In the genomic region with DNA sequence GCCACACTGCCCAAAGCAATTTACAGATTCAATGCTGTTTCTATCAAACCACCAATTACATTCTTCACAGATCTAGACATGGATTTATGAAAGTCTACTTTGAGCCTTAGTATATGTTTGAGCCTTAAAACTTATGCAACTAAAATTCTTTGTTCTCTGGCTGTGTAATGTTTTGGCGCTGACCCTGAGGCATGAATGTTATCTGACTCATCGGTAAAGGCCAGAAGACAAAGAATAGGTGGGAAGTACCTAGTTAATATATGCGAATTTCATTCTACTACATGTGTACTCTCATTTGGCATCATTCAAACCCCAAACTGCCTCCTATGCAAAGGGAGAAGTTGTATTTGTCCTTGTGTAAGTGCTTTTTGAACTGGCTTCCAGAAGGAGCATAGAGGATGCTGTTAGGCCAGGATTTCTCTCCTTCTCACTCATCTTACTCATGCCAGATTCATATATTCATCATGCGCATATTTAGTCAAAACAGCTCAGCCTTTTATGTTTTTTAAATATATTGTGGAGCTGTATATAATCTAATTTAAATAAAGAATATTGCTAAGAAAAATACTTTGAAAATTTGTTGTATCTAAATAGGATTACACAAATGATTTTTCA, we compare ENCODE assay signal across 12 cellular contexts.
DNase-seq lines count a peak whose midpoint lies in the region.
"Had no signal": no experiment of that assay in that cellular context is flagged by ENCODE, and none has a peak within 500 bp of the region (broad histone marks: within the 10 kb centered on the region; RNA-seq: fewer than 3 reads in every experiment).

No MANE protein-coding gene starts in this region.

- peaks cover 40% of the 10 kb centered on the region for H3K9me3 Mint-ChIP-seq in activated T-helper 1 cell treated with anti-CD3 and anti-CD28 coated beads, Interleukin-12 subunit alpha, Interleukin-12 subunit beta, Interleukin-2, Interleukin-4 antibody, amounts not matched to agents 30 ng/mL and 10 ng/mL and 1 ng/mL, durations not matched to agents 14 hours and 24 hours and 36 hours

- peak overlapping the region; percentile 60 for H3K27ac ChIP-seq in epithelial cell of prostate

- intact Hi-C loops in activated T-helper 1 cell treated with anti-CD3 and anti-CD28 coated beads, Interleukin-12 subunit alpha, Interleukin-12 subunit beta, Interleukin-2, Interleukin-4 antibody, amounts not matched to agents 30 ng/mL and 10 ng/mL and 1 ng/mL, durations not matched to agents 14 hours and 24 hours and 36 hours (cut with micrococcal nuclease), result no loop called here

- no peak overlapping the region for H3K4me3 Mint-ChIP-seq in activated T-helper 1 cell treated with anti-CD3 and anti-CD28 coated beads, Interleukin-12 subunit alpha, Interleukin-12 subunit beta, Interleukin-2, Interleukin-4 antibody, amounts not matched to agents 30 ng/mL and 10 ng/mL and 1 ng/mL, durations not matched to agents 14 hours and 24 hours and 36 hours
- H3K4me3 Mint-ChIP-seq: neural crest cell had no signal

- peaks cover 22% of the 10 kb centered on the region for H3K36me3 Mint-ChIP-seq in activated T-helper 1 cell treated with anti-CD3 and anti-CD28 coated beads, Interleukin-12 subunit alpha, Interleukin-12 subunit beta, Interleukin-2, Interleukin-4 antibody, amounts not matched to agents 30 ng/mL and 10 ng/mL and 1 ng/mL, durations not matched to agents 14 hours and 24 hours and 36 hours (ENCODE audit: low read depth)

- peak; percentile 23 for DNase-seq in stimulated activated CD4-positive, alpha-beta T cell treated with anti-CD3 and anti-CD28 coated beads, Interleukin-15, amount 100 ng/mL, for 24 hours
- DNase-seq in stimulated activated CD4-positive, alpha-beta T cell treated with anti-CD3 and anti-CD28 coated beads, Interleukin-2, amount 100 ng/mL, for 48 hours, result no peak
- peak; percentile 36 for DNase-seq in HT-29 (ENCODE audit: low spot score)
- peak; percentile 70 for DNase-seq in epithelial cell of prostate (ENCODE audit: low read depth, low spot score)
- no peak for DNase-seq in stimulated activated naive CD4-positive, alpha-beta T cell treated with Interleukin-2 at 50 U/mL for 16 hours (lab: John Stamatoyannopoulos, UW)
- DNase-seq in NCI-H2081 treated with DMSO at 0.1 percent for 48 hours (lab: John Stamatoyannopoulos, UW), result no peak
- no peak for DNase-seq in germinal center (ENCODE audit: low spot score)
- DNase-seq in activated T-helper 1 cell treated with anti-CD3 and anti-CD28 coated beads, Interleukin-12 subunit alpha, Interleukin-12 subunit beta, Interleukin-2, Interleukin-4 antibody, amounts not matched to agents 30 ng/mL and 10 ng/mL and 1 ng/mL, durations not matched to agents 14 hours and 24 hours and 36 hours (ENCODE audit: low spot score), result no peak
- DNase-seq: amniotic stem cell, hypothalamus, NCI-H2029 treated with DMSO at 0.1 percent for 48 hours had no signal

- no peak overlapping the region for H3K27ac Mint-ChIP-seq in activated T-helper 1 cell treated with anti-CD3 and anti-CD28 coated beads, Interleukin-12 subunit alpha, Interleukin-12 subunit beta, Interleukin-2, Interleukin-4 antibody, amounts not matched to agents 30 ng/mL and 10 ng/mL and 1 ng/mL, durations not matched to agents 14 hours and 24 hours and 36 hours

- H3K27me3 Mint-ChIP-seq in activated T-helper 1 cell treated with anti-CD3 and anti-CD28 coated beads, Interleukin-12 subunit alpha, Interleukin-12 subunit beta, Interleukin-2, Interleukin-4 antibody, amounts not matched to agents 30 ng/mL and 10 ng/mL and 1 ng/mL, durations not matched to agents 14 hours and 24 hours and 36 hours (ENCODE audit: insufficient read depth), result no peaks in the 10 kb centered on the region

- peaks cover 18% of the 10 kb centered on the region for H3K4me1 Mint-ChIP-seq in activated T-helper 1 cell treated with anti-CD3 and anti-CD28 coated beads, Interleukin-12 subunit alpha, Interleukin-12 subunit beta, Interleukin-2, Interleukin-4 antibody, amounts not matched to agents 30 ng/mL and 10 ng/mL and 1 ng/mL, durations not matched to agents 14 hours and 24 hours and 36 hours (ENCODE audit: low read depth)
- H3K4me1 Mint-ChIP-seq: neural crest cell had no signal

Comparison
In these comparisons a context has a peak if more than half of its experiments do, and no peak if none do; other contexts are left out.
1. DNase-seq: peak in stimulated activated CD4-positive, alpha-beta T cell treated with anti-CD3 and anti-CD28 coated beads, Interleukin-15, amount 100 ng/mL, for 24 hours (single experiment), HT-29 (single experiment) and epithelial cell of prostate (single experiment); none in stimulated activated CD4-positive, alpha-beta T cell treated with anti-CD3 and anti-CD28 coated beads, Interleukin-2, amount 100 ng/mL, for 48 hours (0 of 2), stimulated activated naive CD4-positive, alpha-beta T cell treated with Interleukin-2 at 50 U/mL for 16 hours (single experiment), NCI-H2081 treated with DMSO at 0.1 percent for 48 hours (single experiment), germinal center (single experiment) and activated T-helper 1 cell treated with anti-CD3 and anti-CD28 coated beads, Interleukin-12 subunit alpha, Interleukin-12 subunit beta, Interleukin-2, Interleukin-4 antibody, amounts not matched to agents 30 ng/mL and 10 ng/mL and 1 ng/mL, durations not matched to agents 14 hours and 24 hours and 36 hours (single experiment).